In the genomic region with DNA sequence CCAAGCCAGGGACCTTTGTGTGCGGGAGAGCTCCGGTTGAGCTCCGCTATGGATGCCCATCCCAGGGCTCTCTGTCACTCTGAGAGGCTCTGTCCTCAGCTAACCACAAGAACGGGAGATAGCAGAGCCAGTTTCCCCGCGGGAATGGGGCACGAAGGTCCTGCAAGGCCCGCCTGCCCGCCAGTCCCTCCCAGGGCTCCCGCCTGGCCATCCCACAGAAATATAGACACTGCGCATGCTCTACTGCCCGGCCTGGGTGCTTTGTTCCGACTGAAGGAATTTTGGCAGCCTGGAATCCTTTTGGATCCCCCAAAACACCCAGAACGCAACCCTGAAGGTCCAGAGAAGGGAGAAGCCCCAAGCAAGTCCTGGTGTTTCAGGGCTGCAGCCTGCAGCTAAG, we compare ENCODE assay signal across 14 cellular contexts. TPM values are rescaled to one million over a fixed set of nuclear protein-coding genes. Genes with fewer than 3 reads are reported as not detected.
DNase-seq lines count a peak whose midpoint lies in the region; ATAC-seq and TF ChIP-seq lines count a peak whose summit lies in the region.
"Had no signal": no experiment of that assay in that cellular context is flagged by ENCODE, and none has a peak within 500 bp of the region (broad histone marks: within the 10 kb centered on the region; RNA-seq: fewer than 3 reads in every experiment).

No MANE protein-coding gene starts in this region.

- no peaks in the 10 kb centered on the region for H3K27me3 ChIP-seq in iPS-20b (ENCODE audit: insufficient read depth, low read length)
- H3K27me3 ChIP-seq in upper lobe of right lung = no peaks in the 10 kb centered on the region
- no peaks in the 10 kb centered on the region for H3K27me3 ChIP-seq in Karpas-422 (ENCODE audit: low read length)

- ATAC-seq in HG03159 (IDR thresholded peaks at IDR 0.05; ENCODE audit: unreplicated experiment) (peak; percentile 16), upper lobe of right lung (peak; percentile 28), HG03135 (IDR thresholded peaks at IDR 0.05; ENCODE audit: unreplicated experiment) (no peak)

- H2AFZ ChIP-seq in Karpas-422 (ENCODE audit: low read length) = no peak overlapping the region

- DNase-seq in upper lobe of right lung = no peak
- DNase-seq in HUDEP-2 (lab: John Stamatoyannopoulos, UW; ENCODE audit: unreplicated experiment in 76 of 76) = no peak
- no peak for DNase-seq in Karpas-422
- DNase-seq: CD4-positive, CD25-positive, alpha-beta regulatory T cell; NCI-H1048; NCI-H2081 treated with DMSO at 0.1 percent for 48 hours; NCI-H2227 treated with DMSO at 0.1 percent for 48 hours had no signal

- H3K36me3 ChIP-seq in iPS-20b (ENCODE audit: insufficient read depth, low read depth, low read length) (no peaks in the 10 kb centered on the region), upper lobe of right lung (no peaks in the 10 kb centered on the region), Karpas-422 (ENCODE audit: insufficient read depth, low read length) (no peaks in the 10 kb centered on the region)

- H3K9ac ChIP-seq in iPS-20b (ENCODE audit: low read depth, low read length) (0 out of 2 replicates have a peak overlapping the region, but pooled peaks have one; percentile 19), Karpas-422 (ENCODE audit: low read length) (no peak overlapping the region)

- no peaks in the 10 kb centered on the region for H3K9me2 ChIP-seq in Karpas-422 (replicated peaks; ENCODE audit: insufficient read depth, low read length)

- H3K4me1 ChIP-seq in iPS-20b (ENCODE audit: insufficient read depth, low read length) (no peaks in the 10 kb centered on the region), upper lobe of right lung (no peaks in the 10 kb centered on the region), Karpas-422 (ENCODE audit: low read length) (no peaks in the 10 kb centered on the region)

- H3K4me3 ChIP-seq in iPS-20b (ENCODE audit: low read length) = no peak overlapping the region
- no peak overlapping the region for H3K4me3 ChIP-seq in upper lobe of right lung
- no peak overlapping the region for H3K4me3 ChIP-seq in Karpas-422 (ENCODE audit: low read length)
- H3K4me3 ChIP-seq: GM12878 had no signal

- no peak for TF ChIP-seq CTCF in VCaP (conservative IDR thresholded peaks at IDR 0.05)
- TF ChIP-seq CTCF in upper lobe of right lung (IDR thresholded peaks at IDR 0.05) = no peak

- H3K27ac ChIP-seq in VCaP = peak overlapping the region; percentile 35
- no peak overlapping the region for H3K27ac ChIP-seq in iPS-20b (ENCODE audit: low read length)
- H3K27ac ChIP-seq in upper lobe of right lung = no peak overlapping the region
- no peak overlapping the region for H3K27ac ChIP-seq in Karpas-422 (ENCODE audit: low read length)

- no peaks in the 10 kb centered on the region for H3K9me3 ChIP-seq in iPS-20b (ENCODE audit: insufficient read depth, low read depth, low read length)
- no peaks in the 10 kb centered on the region for H3K9me3 ChIP-seq in upper lobe of right lung
- H3K9me3 ChIP-seq in Karpas-422 (ENCODE audit: low read length) = no peaks in the 10 kb centered on the region

- no peak overlapping the region for H3K4me2 ChIP-seq in Karpas-422 (ENCODE audit: low read depth, low read length, poor library complexity, severe bottlenecking)

- H3K79me2 ChIP-seq in Karpas-422 (ENCODE audit: low read length) = no peaks in the 10 kb centered on the region

- intact Hi-C loops in upper lobe of right lung (cut with DNase I) = no loop called here

- no peaks in the 10 kb centered on the region for H4K20me1 ChIP-seq in Karpas-422 (ENCODE audit: insufficient read depth, low read depth, low read length)

RNA-seq across cellular contexts. Expression of a gene that starts 8.6 kb away (rescaled TPM):
- not detected for total RNA-seq in upper lobe of right lung
- not detected in 2 replicates for total RNA-seq in Karpas-422 (2014; rRNA removed; shearing (Covaris generic); ENCODE audit: low replicate concordance)
- total RNA-seq: CD4-positive, CD25-positive, alpha-beta regulatory T cell; G401; GM12878; M059J had no signal

RNA-seq across cellular contexts. Expression of a gene that starts 19.4 kb away (rescaled TPM):
- total RNA-seq in upper lobe of right lung = not detected
- total RNA-seq in Karpas-422 (2014; rRNA removed; shearing (Covaris generic); ENCODE audit: low replicate concordance) = not detected in 2 replicates
- total RNA-seq: CD4-positive, CD25-positive, alpha-beta regulatory T cell; G401; GM12878; M059J had no signal
